1 cellular context compared by ENCODE assay signal in genomic region chr7:93923946-93924345, GRCh38.
TF ChIP-seq lines count a peak whose summit lies in the region.

No MANE protein-coding gene starts in this region.

TF ChIP-seq in HepG2, 621 proteins besides CTCF, POLR2A, EP300 and RAD21:
- TF ChIP-seq ZNF337 (CRISPR knock-in tag; IDR thresholded peaks at IDR 0.05; ENCODE audit: borderline replicate concordance, low read depth), result no peak
- TF ChIP-seq ZMAT3 (CRISPR knock-in tag; conservative IDR thresholded peaks at IDR 0.05), result no peak
- no peak for TF ChIP-seq SKIL (CRISPR knock-in tag; IDR thresholded peaks at IDR 0.05; ENCODE audit: borderline replicate concordance)
- TF ChIP-seq NR2F6 (IDR thresholded peaks at IDR 0.05), result no peak
- TF ChIP-seq NR2F6 (CRISPR knock-in tag; IDR thresholded peaks at IDR 0.05), result no peak
- TF ChIP-seq ZNF326 (CRISPR knock-in tag; IDR thresholded peaks at IDR 0.05; ENCODE audit: borderline replicate concordance), result no peak
- no peak for TF ChIP-seq PTBP1 (IDR thresholded peaks at IDR 0.05; ENCODE audit: low read depth, low read length, poor library complexity, severe bottlenecking)
- TF ChIP-seq SAFB2 (CRISPR knock-in tag; IDR thresholded peaks at IDR 0.05; ENCODE audit: borderline replicate concordance, low read depth), result no peak
- no peak for TF ChIP-seq FOXJ3 (CRISPR knock-in tag; IDR thresholded peaks at IDR 0.05; ENCODE audit: borderline replicate concordance)
- no peak for TF ChIP-seq ZNF772 (CRISPR knock-in tag; IDR thresholded peaks at IDR 0.05)
